Comparison of ENCODE assay signal across 21 cellular contexts in genomic region chr13:99575376-99575775, GRCh38. TPM values are rescaled to one million over a fixed set of nuclear protein-coding genes. Genes with fewer than 3 reads are reported as not detected.
DNase-seq lines count a peak whose midpoint lies in the region; ATAC-seq, FAIRE-seq and TF ChIP-seq lines count a peak whose summit lies in the region.
"Had no signal": no experiment of that assay in that cellular context is flagged by ENCODE, and none has a peak within 500 bp of the region (broad histone marks: within the 10 kb centered on the region; RNA-seq: fewer than 3 reads in every experiment).

No MANE protein-coding gene starts in this region.

- intact Hi-C loops in CD4-positive, alpha-beta T cell (cut with DNase I, micrococcal nuclease) = loop anchor here in 1 of 2 experiments (5.0 kb wide), 1 partner anchor 37 kb away; no protein-coding TSS in a partner anchor
- intact Hi-C loops in K562 (cut with micrococcal nuclease) = no loop called here

- H3K27me3 Mint-ChIP-seq in CD4-positive, alpha-beta T cell = no peaks in the 10 kb centered on the region
- H3K27me3 Mint-ChIP-seq in IgD-negative memory B cell = no peaks in the 10 kb centered on the region

- POLR2A ChIA-PET in CD4-positive, alpha-beta T cell (lab: Charles Lee) = no interaction called here
- POLR2A ChIA-PET in K562 (lab: Yijun Ruan, JAX) = no interaction called here
- POLR2A ChIA-PET in GM10248 (lab: Yijun Ruan, JAX) = no interaction called here

- H3K27ac ChIP-seq in CD4-positive, alpha-beta T cell (ENCODE audit: low read depth, low read length) = no peak overlapping the region
- H3K27ac ChIP-seq in K562 (ENCODE audit: extremely low read depth, low read depth, low read length) = no peak overlapping the region
- H3K27ac ChIP-seq: C4-2B had no signal

- no peak for TF ChIP-seq CTCF in CD4-positive, alpha-beta T cell (IDR thresholded peaks at IDR 0.05)
- TF ChIP-seq CTCF in K562 (IDR thresholded peaks at IDR 0.05 in 2 of 3, conservative IDR thresholded peaks at IDR 0.05 in 1 of 3; ENCODE audit: insufficient read depth in 2 of 3, low read depth in 1 of 3, low read length in 3 of 3) (no peak), GM10248 (IDR thresholded peaks at IDR 0.05; ENCODE audit: control extremely low read depth, extremely low read depth, low read depth, missing control alignments) (no peak)

- H3K4me3 ChIP-seq in K562 = no peak overlapping the region
- H3K4me3 ChIP-seq: HAP-1, MG63 had no signal

- WGBS in K562 (ENCODE audit: insufficient coverage, low coverage, missing lambda C conversion rate) = 33% methylated on average over 13 of the region's 13 CpGs

- ATAC-seq in CD4-positive, alpha-beta T cell (ENCODE audit: poor library complexity) = no peak
- peak; percentile 35 for ATAC-seq in K562
- ATAC-seq in HG02571 (IDR thresholded peaks at IDR 0.05; ENCODE audit: unreplicated experiment) = no peak
- ATAC-seq: Panc1 had no signal

- TF ChIP-seq POLR2A in K562 (conservative IDR thresholded peaks at IDR 0.05) = no peak

- no peak for DNase-seq in CD4-positive, alpha-beta T cell
- DNase-seq in K562 (ENCODE audit: extremely low read depth in 1 of 4, low spot score in 3 of 4) = peak in 1 of 4 experiments; percentile 11
- peak; percentile 32 for DNase-seq in iPS-NIHi7 (ENCODE audit: extremely low spot score)
- no peak for DNase-seq in NCI-H1436 (lab: John Stamatoyannopoulos, UW)
- DNase-seq in GM10248 (ENCODE audit: extremely low spot score) = no peak
- DNase-seq: EL, GF-D8, MG63, NCI-H1048, NCI-H1417 treated with DMSO at 0.1 percent for 48 hours, NCI-H2029, NCI-H2227 treated with DMSO at 0.1 percent for 48 hours, NCI-H510A, NCI-H748 treated with DMSO at 0.1 percent for 48 hours, SIG-M5, SK-N-SH had no signal

- H3K4me2 ChIP-seq in K562 (ENCODE audit: insufficient read depth, low read length) = no peak overlapping the region
- H3K4me2 ChIP-seq: SK-N-SH had no signal

- no TSS peak for BruUV-seq in K562 (replicated peaks; lab: Mats Ljungman, UMichigan)

- H3K9ac ChIP-seq in K562 (ENCODE audit: insufficient read depth in 1 of 2, low read depth in 2 of 2, low read length in 2 of 2) = no peak overlapping the region
- H3K9ac ChIP-seq: SK-N-SH had no signal

- H2AFZ ChIP-seq in K562 (ENCODE audit: low read depth, low read length) = no peak overlapping the region

- TF ChIP-seq RAD21 in K562 (CRISPR knock-in tag; conservative IDR thresholded peaks at IDR 0.05 in 1 of 2, IDR thresholded peaks at IDR 0.05 in 1 of 2) = no peak

- peak overlapping the region; percentile 65 for H3K27ac Mint-ChIP-seq in CD4-positive, alpha-beta T cell
- peak overlapping the region in 2 of 3 donors; percentile 39 to 77 for H3K27ac Mint-ChIP-seq in IgD-negative memory B cell

- CTCF ChIA-PET in CD4-positive, alpha-beta T cell (lab: Charles Lee) = no interaction called here
- CTCF ChIA-PET in K562 (lab: Yijun Ruan, JAX; ENCODE audit: low intra/inter-chr PET ratio) (no interaction called here), GM10248 (lab: Yijun Ruan, JAX) (no interaction called here)

- H3K36me3 Mint-ChIP-seq in CD4-positive, alpha-beta T cell (ENCODE audit: low read depth) = no peaks in the 10 kb centered on the region
- H3K36me3 Mint-ChIP-seq in IgD-negative memory B cell = peaks cover 1% of the 10 kb centered on the region

- no peak for FAIRE-seq in K562 (lab: Jason Lieb, UNC)

- no peaks in the 10 kb centered on the region for H3K36me3 ChIP-seq in K562 (ENCODE audit: control insufficient read depth, insufficient read depth, low read length)
- H3K36me3 ChIP-seq: HAP-1, MG63 had no signal

- no peak for TF ChIP-seq EP300 in K562 (IDR thresholded peaks at IDR 0.05; ENCODE audit: low read length)

- no peaks in the 10 kb centered on the region for H3K4me1 ChIP-seq in K562 (replicated peaks in 1 of 2; ENCODE audit: control insufficient read depth in 2 of 2, insufficient read depth in 2 of 2, low read length in 2 of 2)
- H3K4me1 ChIP-seq: HAP-1 had no signal

- H4K20me1 ChIP-seq in K562 (replicated peaks; ENCODE audit: control insufficient read depth, insufficient read depth, low read length) = no peaks in the 10 kb centered on the region

- no peaks in the 10 kb centered on the region for H3K27me3 ChIP-seq in CD4-positive, alpha-beta T cell (ENCODE audit: control insufficient read depth, insufficient read depth, low read length)
- no peaks in the 10 kb centered on the region for H3K27me3 ChIP-seq in K562 (ENCODE audit: control insufficient read depth in 2 of 2, insufficient read depth in 2 of 2, low read length in 2 of 2)
- H3K27me3 ChIP-seq: MG63 had no signal

- in situ Hi-C loops in K562 (cut with MboI) = no loop called here

- H3K79me2 ChIP-seq in K562 (ENCODE audit: control insufficient read depth, insufficient read depth, low read length) = no peaks in the 10 kb centered on the region

- no peaks in the 10 kb centered on the region for H3K9me1 ChIP-seq in K562 (ENCODE audit: control insufficient read depth, insufficient read depth, low read length)

- H3K9me3 ChIP-seq in CD4-positive, alpha-beta T cell (ENCODE audit: control insufficient read depth, low read length) = no peaks in the 10 kb centered on the region
- H3K9me3 ChIP-seq in K562 (replicated peaks; ENCODE audit: control insufficient read depth, insufficient read depth, low read depth, low read length) = no peaks in the 10 kb centered on the region
- H3K9me3 ChIP-seq: HAP-1, MG63, SK-N-SH had no signal

- H3K4me1 Mint-ChIP-seq in CD4-positive, alpha-beta T cell (ENCODE audit: low read depth) = peaks cover 7% of the 10 kb centered on the region
- peaks cover 0 to 2% (median 1%) of the 10 kb centered on the region in 3 donors for H3K4me1 Mint-ChIP-seq in IgD-negative memory B cell

- no peak overlapping the region for H3K4me3 Mint-ChIP-seq in CD4-positive, alpha-beta T cell
- H3K4me3 Mint-ChIP-seq in IgD-negative memory B cell = no peak overlapping the region

- no peaks in the 10 kb centered on the region for H3K9me3 Mint-ChIP-seq in CD4-positive, alpha-beta T cell
- no peaks in the 10 kb centered on the region for H3K9me3 Mint-ChIP-seq in IgD-negative memory B cell

TF ChIP-seq in K562, 482 proteins besides CTCF, POLR2A, EP300 and RAD21:
- 0 out of 4 replicates have a peak, but pooled peaks of 1 of the 2 experiments have one; percentile 15 for TF ChIP-seq NRF1 (conservative IDR thresholded peaks at IDR 0.05 in 1 of 2, IDR thresholded peaks at IDR 0.05 in 1 of 2)
- TF ChIP-seq TCF3 (CRISPR knock-in tag; IDR thresholded peaks at IDR 0.05) = no peak
- TF ChIP-seq SMARCC2 (IDR thresholded peaks at IDR 0.05; ENCODE audit: low read depth) = no peak
- TF ChIP-seq CAMTA2 (CRISPR knock-in tag; conservative IDR thresholded peaks at IDR 0.05) = no peak

RNA-seq across cellular contexts. Expression of gene CLYBL, which starts 31.1 kb away (rescaled TPM):
- 1 to 10 TPM; 4.7 to 6.4 TPM for total RNA-seq in CD4-positive, alpha-beta T cell
- polyA plus RNA-seq in IgD-negative memory B cell = 12.3 TPM
- 1.4 and 6.8 TPM in 2 replicates for total RNA-seq in K562 (2011; cell fraction: chromatin; rRNA removed; ENCODE audit: low replicate concordance)
- 1.2 and 1.4 TPM in 2 replicates for total RNA-seq in K562 (2011; cell fraction: nucleolus; rRNA removed)
- 3.0 and 3.7 TPM in 2 replicates for total RNA-seq in K562 (2011; cell fraction: nucleoplasm; rRNA removed)
- 1.2 and 1.8 TPM in 2 replicates for total RNA-seq in K562 (2014; rRNA removed)
- total RNA-seq in K562 (2014; rRNA removed; fragmentation: Illumina TruSeq; extraction: Trizol) = 2.3 and 3.3 TPM in 2 replicates
- 2.4 and 4.3 TPM in 2 replicates for total RNA-seq in K562 (2015; rRNA removed; fragmentation: Illumina TruSeq; extraction: Trizol)
- total RNA-seq in K562 (2021) = 2.5 and 2.9 TPM in 2 replicates
- 4.1 and 5.0 TPM in 2 replicates for polyA plus RNA-seq in K562 (2011; rRNA removed)
- polyA plus RNA-seq in K562 (2011; cell fraction: cytosol; rRNA removed) = 2.1 and 2.7 TPM in 2 replicates
- 8.2 and 9.9 TPM in 2 replicates for polyA plus RNA-seq in K562 (2011; cell fraction: nucleus; rRNA removed)
- 2.8 and 5.0 TPM in 2 replicates for polyA plus RNA-seq in K562 (2012)
- 2.9 and 3.4 TPM in 2 replicates for polyA plus RNA-seq in K562 (2014; fragmentation: Illumina TruSeq; extraction: Trizol)
- polyA plus RNA-seq in K562 (2014; fragmentation: Nextera tagmentation; extraction: Ambion mirVana) = 1 to 10 TPM; 2.0 to 2.1 TPM
- 2.1 and 4.3 TPM in 2 replicates for polyA plus RNA-seq in K562 (2014; rRNA removed)
- 1.6 and 3.5 TPM in 2 replicates for polyA minus RNA-seq in K562 (2011; rRNA and poly(A)+ RNA removed)
- not detected in 2 replicates for polyA minus RNA-seq in K562 (2011; cell fraction: cytosol; rRNA and poly(A)+ RNA removed)
- polyA minus RNA-seq in K562 (2011; cell fraction: nucleus; rRNA and poly(A)+ RNA removed) = 4.3 and 5.2 TPM in 2 replicates
